Comparison of ENCODE assay signal across 21 cellular contexts in the genomic region with DNA sequence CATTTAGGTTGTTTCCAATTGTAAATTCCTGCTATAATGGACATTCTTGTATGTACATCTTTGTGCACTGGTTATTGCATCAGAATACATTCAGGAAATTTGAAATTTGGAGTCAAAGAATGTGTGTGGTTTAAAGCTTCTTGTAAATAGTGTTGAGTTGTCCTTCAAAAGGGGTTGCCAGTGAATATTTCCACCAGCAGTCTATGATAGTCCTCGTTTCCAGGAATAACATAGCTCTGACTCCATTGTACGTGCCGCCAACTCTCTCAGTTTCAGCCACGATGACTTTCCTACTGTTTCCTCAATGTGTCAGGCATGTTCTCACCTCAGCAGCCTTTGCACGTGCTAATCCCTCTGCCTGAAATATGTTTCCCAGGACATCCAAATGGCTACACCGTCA. TPM values are rescaled to one million over a fixed set of nuclear protein-coding genes. Genes with fewer than 3 reads are reported as not detected.
A peak's percentile ranks its signal among the peaks of the same experiment; 100 is the strongest.
DNase-seq lines count a peak whose midpoint lies in the region; ATAC-seq and TF ChIP-seq lines count a peak whose summit lies in the region.
"Had no signal": no experiment of that assay in that cellular context is flagged by ENCODE, and none has a peak within 500 bp of the region (broad histone marks: within the 10 kb centered on the region; RNA-seq: fewer than 3 reads in every experiment).

No MANE protein-coding gene starts in this region.

- 0 out of 2 replicates have a peak overlapping the region, but pooled peaks have one; percentile 57 for H2BK20ac ChIP-seq in IMR-90 (ENCODE audit: low read depth, low read length)

- TF ChIP-seq RAD21 in IMR-90 (IDR thresholded peaks at IDR 0.05; ENCODE audit: low read length): no peak

- H3K9me3 Mint-ChIP-seq in activated T-cell treated with anti-CD3 and anti-CD28 coated beads, Interleukin-2, amount 50 U/mL, for 72 hours: peaks cover 8 to 15% of the 10 kb centered on the region in 2 donors
- peaks cover 24% of the 10 kb centered on the region for H3K9me3 Mint-ChIP-seq in endodermal cell
- H3K9me3 Mint-ChIP-seq in stimulated activated naive CD8-positive, alpha-beta T cell treated with anti-CD3 and anti-CD28 coated beads, Interleukin-15, Interleukin-2, amounts not matched to agents 100 ng/mL and 50 ng/mL, for 24 hours: peaks cover 18% of the 10 kb centered on the region

- H3K56ac ChIP-seq in IMR-90 (ENCODE audit: extremely low read depth, insufficient read depth, low read length): no peak overlapping the region

- no peak overlapping the region; the same call in 1 of the 2 replicates for H2AK5ac ChIP-seq in IMR-90 (ENCODE audit: low read depth, low read length)

- H2BK120ac ChIP-seq in IMR-90 (ENCODE audit: low read depth, low read length): peak overlapping the region; percentile 53

- H4K20me1 ChIP-seq in IMR-90 (ENCODE audit: insufficient read depth, low read length): no peaks in the 10 kb centered on the region

- no peak overlapping the region for H3K14ac ChIP-seq in IMR-90 (replicated peaks; ENCODE audit: low read depth, low read length)

- peaks cover 5% of the 10 kb centered on the region for H3K9me3 ChIP-seq in IMR-90 (ENCODE audit: control insufficient read depth, insufficient read depth, low read length)
- peaks cover 17% of the 10 kb centered on the region for H3K9me3 ChIP-seq in endodermal cell (ENCODE audit: control insufficient read depth, low read length)
- H3K9me3 ChIP-seq in gastrocnemius medialis: peaks cover 0 to 8% (median 0%) of the 10 kb centered on the region in 3 donors

- H3K4me1 ChIP-seq in IMR-90 (ENCODE audit: control insufficient read depth, insufficient read depth, low read length) (peaks cover 4% of the 10 kb centered on the region; the same call in 1 of the 2 replicates), endodermal cell (ENCODE audit: control insufficient read depth, insufficient read depth, low read length) (no peaks in the 10 kb centered on the region), gastrocnemius medialis (peaks cover 7 to 9% of the 10 kb centered on the region in 2 donors)
- H3K4me1 ChIP-seq: HAP-1 had no signal

- peak overlapping the region in 1 of 2 experiments; percentile 32; a peak in 1 of 4 replicates for H4K8ac ChIP-seq in IMR-90 (ENCODE audit: low read depth in 2 of 2, low read length in 2 of 2)

- ATAC-seq in activated T-cell treated with anti-CD3 and anti-CD28 coated beads, Interleukin-2, amount 50 U/mL, for 72 hours (replicated peaks in 1 of 2): peak; percentile 33 to 37
- ATAC-seq in IMR-90 (ENCODE audit: low read depth): peak; percentile 49
- no peak for ATAC-seq in gastrocnemius medialis
- no peak for ATAC-seq in GM21717 (IDR thresholded peaks at IDR 0.05; ENCODE audit: unreplicated experiment)
- ATAC-seq: effector memory CD8-positive, alpha-beta T cell; HepG2; right lobe of liver; Right ventricle myocardium inferior had no signal

- intact Hi-C loops in IMR-90 (cut with micrococcal nuclease): loop anchor here (2.0 kb wide), 1 partner anchor 45 kb away; no protein-coding TSS in a partner anchor
- intact Hi-C loops in gastrocnemius medialis (cut with DNase I; ENCODE audit: low total_unique reads): loop anchor here (10.0 kb wide), 4 partner anchors 135 to 1855 kb away; partner anchors contain the start of genes MZT2B, SMPD4 and UGGT1

- TF ChIP-seq POLR2A in IMR-90 (IDR thresholded peaks at IDR 0.05; ENCODE audit: low read depth, low read length): no peak
- TF ChIP-seq POLR2A in gastrocnemius medialis (IDR thresholded peaks at IDR 0.05): no peak

- no peak overlapping the region for H2AFZ ChIP-seq in IMR-90 (replicated peaks; ENCODE audit: low read length, poor library complexity)

- in situ Hi-C loops in IMR-90 (cut with MboI; ENCODE audit: low sequenced_read_pairs) (loop anchor here (10.0 kb wide), 4 partner anchors 205 to 425 kb away; no protein-coding TSS in a partner anchor), gastrocnemius medialis (cut with MboI; ENCODE audit: low sequenced_read_pairs in 4 of 4) (no loop called here)

- BruUV-seq in IMR-90 (replicated peaks; lab: Mats Ljungman, UMichigan): no TSS peak

- H3K27ac Mint-ChIP-seq in activated T-cell treated with anti-CD3 and anti-CD28 coated beads, Interleukin-2, amount 50 U/mL, for 72 hours: no peak overlapping the region
- H3K27ac Mint-ChIP-seq in endodermal cell: no peak overlapping the region
- peak overlapping the region; percentile 55 for H3K27ac Mint-ChIP-seq in stimulated activated naive CD8-positive, alpha-beta T cell treated with anti-CD3 and anti-CD28 coated beads, Interleukin-15, Interleukin-2, amounts not matched to agents 100 ng/mL and 50 ng/mL, for 24 hours
- H3K27ac Mint-ChIP-seq: CD4-positive, CD25-positive, alpha-beta regulatory T cell; effector memory CD8-positive, alpha-beta T cell; memory B cell; naive B cell had no signal

- CTCF ChIA-PET in IMR-90 (lab: Yijun Ruan, JAX): interaction anchor here (0.9 kb wide), 1 partner anchor 243 kb away, joined by 3 read pairs; no protein-coding TSS in a partner anchor

- no peak overlapping the region; the same call in 1 of the 2 replicates for H3K18ac ChIP-seq in IMR-90 (ENCODE audit: low read depth, low read length)

- no peak overlapping the region for H3K4me2 ChIP-seq in IMR-90 (ENCODE audit: low read depth, low read length)

- H4K5ac ChIP-seq in IMR-90 (ENCODE audit: low read depth, low read length): no peak overlapping the region; the same call in 1 of the 2 replicates

- H3K4ac ChIP-seq in IMR-90 (ENCODE audit: low read depth, low read length): peak overlapping the region; percentile 71; the same call in 1 of the 2 replicates

- no peak overlapping the region for H2AK9ac ChIP-seq in IMR-90 (replicated peaks; ENCODE audit: low read depth, low read length, poor library complexity)

- H3K9ac ChIP-seq in IMR-90 (ENCODE audit: low read depth, low read length): no peak overlapping the region
- no peak overlapping the region for H3K9ac ChIP-seq in endodermal cell (ENCODE audit: extremely low read depth, low read length, poor library complexity, severe bottlenecking)

- no peak for DNase-seq in activated T-cell treated with anti-CD3 and anti-CD28 coated beads, Interleukin-2, amount 50 U/mL, for 72 hours
- no peak for DNase-seq in activated T-cell treated with anti-CD3 and anti-CD28 coated beads, Interleukin-2, amount 50 U/mL, for 1 hour
- DNase-seq in IMR-90 (peak; percentile 56), endodermal cell (peak; percentile 5), gastrocnemius medialis (no peak), substantia nigra (lab: John Stamatoyannopoulos, UW) (no peak)
- DNase-seq: activated effector memory CD4-positive, alpha-beta T cell treated with Interleukin-2 at 50 U/mL for 16 hours; CD4-positive, CD25-positive, alpha-beta regulatory T cell; effector memory CD8-positive, alpha-beta T cell; naive B cell; NCI-H1436 treated with DMSO at 0.1 percent for 48 hours; NCI-H2171; NCI-H526 treated with DMSO at 0.1 percent for 48 hours; right lobe of liver had no signal

- H3K27ac ChIP-seq in IMR-90 (ENCODE audit: insufficient read depth, low read length) (peak overlapping the region; percentile 27; the same call in 1 of the 2 replicates), endodermal cell (ENCODE audit: low read depth, low read length) (no peak overlapping the region), gastrocnemius medialis (no peak overlapping the region), substantia nigra (ENCODE audit: low read depth, low read length, poor library complexity, severe bottlenecking) (no peak overlapping the region)
- H3K27ac ChIP-seq: right lobe of liver, VCaP had no signal

- H3K36me3 ChIP-seq in IMR-90 (ENCODE audit: control insufficient read depth, insufficient read depth, low read length): no peaks in the 10 kb centered on the region
- no peaks in the 10 kb centered on the region for H3K36me3 ChIP-seq in endodermal cell (ENCODE audit: control insufficient read depth, insufficient read depth, low read length)
- no peaks in the 10 kb centered on the region for H3K36me3 ChIP-seq in gastrocnemius medialis
- H3K36me3 ChIP-seq: HAP-1, right lobe of liver had no signal

- H3K36me3 Mint-ChIP-seq in activated T-cell treated with anti-CD3 and anti-CD28 coated beads, Interleukin-2, amount 50 U/mL, for 72 hours (ENCODE audit: insufficient read depth in 2 of 2): peaks cover 10 to 16% of the 10 kb centered on the region in 2 donors
- H3K36me3 Mint-ChIP-seq in endodermal cell (ENCODE audit: low read depth): peaks cover 3% of the 10 kb centered on the region
- H3K36me3 Mint-ChIP-seq in stimulated activated naive CD8-positive, alpha-beta T cell treated with anti-CD3 and anti-CD28 coated beads, Interleukin-15, Interleukin-2, amounts not matched to agents 100 ng/mL and 50 ng/mL, for 24 hours (ENCODE audit: low read depth): peaks cover 12% of the 10 kb centered on the region
- H3K36me3 Mint-ChIP-seq: CD4-positive, CD25-positive, alpha-beta regulatory T cell had no signal

- POLR2A ChIA-PET in IMR-90 (lab: Charles Lee; ENCODE audit: unreplicated experiment): no interaction called here

- H3K4me3 ChIP-seq in IMR-90 (ENCODE audit: insufficient read depth, low read depth, low read length) (no peak overlapping the region), endodermal cell (ENCODE audit: low read length) (no peak overlapping the region), gastrocnemius medialis (no peak overlapping the region)
- H3K4me3 ChIP-seq: HAP-1, right lobe of liver had no signal

- peaks cover 13% of the 10 kb centered on the region for H3K27me3 Mint-ChIP-seq in activated T-cell treated with anti-CD3 and anti-CD28 coated beads, Interleukin-2, amount 50 U/mL, for 72 hours (ENCODE audit: low read depth)
- no peaks in the 10 kb centered on the region for H3K27me3 Mint-ChIP-seq in endodermal cell (ENCODE audit: insufficient read depth)
- H3K27me3 Mint-ChIP-seq in stimulated activated naive CD8-positive, alpha-beta T cell treated with anti-CD3 and anti-CD28 coated beads, Interleukin-15, Interleukin-2, amounts not matched to agents 100 ng/mL and 50 ng/mL, for 24 hours: peaks cover 28% of the 10 kb centered on the region

- H3K9me1 ChIP-seq in IMR-90 (ENCODE audit: insufficient read depth, low read length): no peaks in the 10 kb centered on the region; the same call in 1 of the 2 replicates

- no peak overlapping the region for H2BK5ac ChIP-seq in IMR-90 (ENCODE audit: low read depth, low read length, poor library complexity, severe bottlenecking)

- peak overlapping the region; percentile 68; the same call in 1 of the 2 replicates for H3K23ac ChIP-seq in IMR-90 (ENCODE audit: low read depth, low read length)

- dilution Hi-C loops in IMR-90 (cut with HindIII; ENCODE audit: low sequenced_read_pairs, unreplicated experiment): no loop called here

- H3K27me3 ChIP-seq in IMR-90 (ENCODE audit: control insufficient read depth, insufficient read depth, low read length): no peaks in the 10 kb centered on the region
- no peaks in the 10 kb centered on the region for H3K27me3 ChIP-seq in endodermal cell (ENCODE audit: control insufficient read depth, insufficient read depth, low read length, poor library complexity, severe bottlenecking)
- H3K27me3 ChIP-seq in gastrocnemius medialis: no peaks in the 10 kb centered on the region
- H3K27me3 ChIP-seq: right lobe of liver had no signal

- no peak overlapping the region for H4K91ac ChIP-seq in IMR-90 (ENCODE audit: insufficient read depth, low read depth, low read length)

- peaks cover 17% of the 10 kb centered on the region for H3K4me1 Mint-ChIP-seq in activated T-cell treated with anti-CD3 and anti-CD28 coated beads, Interleukin-2, amount 50 U/mL, for 72 hours (ENCODE audit: low read depth)
- no peaks in the 10 kb centered on the region for H3K4me1 Mint-ChIP-seq in endodermal cell
- H3K4me1 Mint-ChIP-seq in stimulated activated naive CD8-positive, alpha-beta T cell treated with anti-CD3 and anti-CD28 coated beads, Interleukin-15, Interleukin-2, amounts not matched to agents 100 ng/mL and 50 ng/mL, for 24 hours (ENCODE audit: low read depth): peaks cover 15% of the 10 kb centered on the region
- H3K4me1 Mint-ChIP-seq: CD4-positive, CD25-positive, alpha-beta regulatory T cell; memory B cell had no signal

- TF ChIP-seq CTCF in IMR-90 (conservative IDR thresholded peaks at IDR 0.05; ENCODE audit: low read depth, low read length) (no peak), endodermal cell (conservative IDR thresholded peaks at IDR 0.05) (no peak), gastrocnemius medialis (IDR thresholded peaks at IDR 0.05 in 4 of 5, conservative IDR thresholded peaks at IDR 0.05 in 1 of 5) (no peak)

- no peak overlapping the region; the same call in 2 of the 3 replicates for H2BK15ac ChIP-seq in IMR-90 (ENCODE audit: low read depth, low read length)

- no peak overlapping the region for H3K4me3 Mint-ChIP-seq in activated T-cell treated with anti-CD3 and anti-CD28 coated beads, Interleukin-2, amount 50 U/mL, for 72 hours
- H3K4me3 Mint-ChIP-seq in endodermal cell: no peak overlapping the region
- no peak overlapping the region for H3K4me3 Mint-ChIP-seq in stimulated activated naive CD8-positive, alpha-beta T cell treated with anti-CD3 and anti-CD28 coated beads, Interleukin-15, Interleukin-2, amounts not matched to agents 100 ng/mL and 50 ng/mL, for 24 hours
- H3K4me3 Mint-ChIP-seq: CD4-positive, CD25-positive, alpha-beta regulatory T cell; effector memory CD8-positive, alpha-beta T cell; memory B cell had no signal

- WGBS in IMR-90 (ENCODE audit: extremely low coverage in 2 of 2, insufficient read length in 1 of 2), 2 experiments: 83% methylated on average over 5 of the region's 6 CpGs; no CpG with 5 or more reads in 1 of the 2 experiments
- WGBS in endodermal cell (ENCODE audit: insufficient coverage in 1 of 2, insufficient read length in 1 of 2), 2 experiments: 93 to 94% methylated on average over 6 of the region's 6 CpGs

- no peaks in the 10 kb centered on the region for H3K79me1 ChIP-seq in IMR-90 (ENCODE audit: low read depth in 1 of 2, low read length in 2 of 2)

RNA-seq across cellular contexts. Expression of gene HS6ST1, which starts 10.9 kb away (rescaled TPM):
- total RNA-seq in activated T-cell treated with anti-CD3 and anti-CD28 coated beads, Interleukin-2, amount 50 U/mL, for 72 hours: 10 to 100 TPM; 10.6 to 11.3 TPM
- total RNA-seq in IMR-90 (2012; rRNA removed) (29.7 and 29.9 TPM in 2 replicates), endodermal cell (100 to 1,000 TPM in 1 of 2 donors, 10 to 100 TPM in 1; 93.0 to 106 TPM), gastrocnemius medialis (10 to 100 TPM; 44.6 to 63.3 (median 53.5) TPM)
- 36.9 and 39.7 TPM in 2 replicates for polyA plus RNA-seq in IMR-90 (2012; rRNA removed)
- polyA plus RNA-seq in IMR-90 (2012; cell fraction: cytosol; rRNA removed): 22.1 and 48.3 TPM in 2 replicates
- polyA plus RNA-seq in IMR-90 (2012; cell fraction: nucleus; rRNA removed; ENCODE audit: low replicate concordance): 21.0 and 34.4 TPM in 2 replicates
- 81.5 TPM for polyA plus RNA-seq in endodermal cell (2013, experiment 1 of 2)
- 79.0 TPM for polyA plus RNA-seq in endodermal cell (2013, experiment 2 of 2)

Comparison
In these comparisons a context has a peak if more than half of its experiments do, and no peak if none do; other contexts are left out.
1. ATAC-seq: peak in activated T-cell treated with anti-CD3 and anti-CD28 coated beads, Interleukin-2, amount 50 U/mL, for 72 hours (2 of 2) and IMR-90 (single experiment); none in gastrocnemius medialis (0 of 2) and GM21717 (single experiment).
2. DNase-seq: peak in IMR-90 (single experiment) and endodermal cell (single experiment); none in activated T-cell treated with anti-CD3 and anti-CD28 coated beads, Interleukin-2, amount 50 U/mL, for 72 hours (0 of 2), activated T-cell treated with anti-CD3 and anti-CD28 coated beads, Interleukin-2, amount 50 U/mL, for 1 hour (single experiment), gastrocnemius medialis (0 of 2) and substantia nigra (0 of 49).